In the genomic region with DNA sequence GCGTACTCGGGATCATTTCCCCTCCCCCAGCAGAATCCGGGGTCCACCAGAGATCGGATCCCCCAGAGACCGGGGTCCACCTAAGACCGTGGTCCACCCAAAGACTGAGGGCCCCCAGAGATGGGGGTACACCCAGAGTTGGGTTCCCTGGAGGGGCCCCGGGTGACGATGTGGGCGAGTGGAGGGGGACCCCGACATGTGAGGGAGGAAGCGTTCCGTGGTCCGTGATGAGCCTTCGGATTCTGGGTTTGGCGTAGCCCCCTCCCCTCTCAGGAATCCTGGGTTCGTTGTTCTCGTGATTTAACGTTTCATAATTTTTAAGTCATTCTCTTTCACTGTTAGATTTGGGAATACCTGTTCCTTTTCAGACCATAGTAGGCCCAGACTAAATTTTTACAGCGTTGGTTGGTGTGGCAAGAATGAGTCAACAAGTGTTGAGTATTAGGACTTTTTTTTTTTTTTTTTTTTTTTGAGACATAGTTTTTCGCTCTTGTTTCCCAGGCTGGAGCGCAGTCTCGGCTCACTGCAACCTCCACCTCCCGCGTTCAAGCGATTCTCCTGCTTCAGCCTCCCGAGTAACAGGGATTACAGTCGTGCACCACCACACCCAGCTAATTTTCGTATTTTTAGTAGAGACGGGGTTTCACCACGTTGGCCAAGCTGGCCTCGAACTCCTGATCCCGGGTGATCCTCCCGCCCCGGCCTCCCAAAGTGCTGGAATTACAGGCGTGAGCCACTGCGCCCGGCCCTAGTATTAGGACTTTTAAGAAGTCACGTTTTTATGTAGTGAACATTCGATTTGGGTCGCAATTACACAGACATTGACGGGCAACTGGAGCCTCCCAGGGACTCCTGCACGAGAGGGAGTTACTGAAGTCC, we compare ENCODE assay signal across 8 cellular contexts.
DNase-seq lines count a peak whose midpoint lies in the region; ATAC-seq and TF ChIP-seq lines count a peak whose summit lies in the region.

No MANE protein-coding gene starts in this region.

- TF ChIP-seq CTCF in GM12864 (IDR thresholded peaks at IDR 0.05; ENCODE audit: low read depth, low read length, missing control alignments) = no peak

- CTCF ChIA-PET in activated naive CD4-positive, alpha-beta T cell treated with anti-CD3 and anti-CD28 coated beads, Interleukin-2, amount 10 ng/mL, durations not matched to agents 7 days and 5 days (lab: Charles Lee) = no interaction called here

- no peaks in the 10 kb centered on the region for H3K27me3 Mint-ChIP-seq in activated naive CD4-positive, alpha-beta T cell treated with anti-CD3 and anti-CD28 coated beads, Interleukin-2, amount 10 ng/mL, durations not matched to agents 7 days and 5 days

- H3K36me3 Mint-ChIP-seq in activated naive CD4-positive, alpha-beta T cell treated with anti-CD3 and anti-CD28 coated beads, Interleukin-2, amount 10 ng/mL, durations not matched to agents 7 days and 5 days = peaks cover 22% of the 10 kb centered on the region

- ATAC-seq in HG02981 (IDR thresholded peaks at IDR 0.05; ENCODE audit: unreplicated experiment) = peak; percentile 1

- DNase-seq in GM12864 (ENCODE audit: low read depth) (no peak), glomerular visceral epithelial cell (ENCODE audit: extremely low spot score) (no peak), NCI-H1436 (lab: John Stamatoyannopoulos, UW) (no peak), DMS153 (lab: John Stamatoyannopoulos, UW) (no peak)
- no peak for DNase-seq in activated naive CD4-positive, alpha-beta T cell treated with anti-CD3 and anti-CD28 coated beads, Interleukin-2, amount 10 ng/mL, durations not matched to agents 7 days and 5 days
- peak; percentile 15 for DNase-seq in stimulated activated CD4-positive, alpha-beta T cell treated with anti-CD3 and anti-CD28 coated beads, Interleukin-1b, Interleukin-23, amount 100 ng/mL, for 48 hours

- H3K9me3 Mint-ChIP-seq in activated naive CD4-positive, alpha-beta T cell treated with anti-CD3 and anti-CD28 coated beads, Interleukin-2, amount 10 ng/mL, durations not matched to agents 7 days and 5 days = no peaks in the 10 kb centered on the region

- H3K4me3 ChIP-seq in GM12864 (ENCODE audit: low read depth, low read length) (peak overlapping the region; percentile 79), iPS-11a (ENCODE audit: low read depth, low read length) (peak overlapping the region; percentile 93)

- H3K27ac Mint-ChIP-seq in activated naive CD4-positive, alpha-beta T cell treated with anti-CD3 and anti-CD28 coated beads, Interleukin-2, amount 10 ng/mL, durations not matched to agents 7 days and 5 days = peak overlapping the region; percentile 95

- peaks cover 36% of the 10 kb centered on the region for H3K4me1 Mint-ChIP-seq in activated naive CD4-positive, alpha-beta T cell treated with anti-CD3 and anti-CD28 coated beads, Interleukin-2, amount 10 ng/mL, durations not matched to agents 7 days and 5 days

- peak overlapping the region; percentile 99 for H3K4me3 Mint-ChIP-seq in activated naive CD4-positive, alpha-beta T cell treated with anti-CD3 and anti-CD28 coated beads, Interleukin-2, amount 10 ng/mL, durations not matched to agents 7 days and 5 days
